ENCODE assay signal across 22 cellular contexts in genomic region chr3:816605-817004, GRCh38.
"Had no signal": no experiment of that assay in that cellular context is flagged by ENCODE, and none has a peak within 500 bp of the region (broad histone marks: within the 10 kb centered on the region; RNA-seq: fewer than 3 reads in every experiment).

No MANE protein-coding gene starts in this region.

- ATAC-seq: effector memory CD8-positive, alpha-beta T cell; esophagus mucosa; foreskin keratinocyte; gastrocnemius medialis; gastroesophageal sphincter; heart left ventricle; heart right ventricle had no signal

- H3K27ac ChIP-seq: colonic mucosa, dorsolateral prefrontal cortex, epithelial cell of prostate, esophagus muscularis mucosa, esophagus squamous epithelium, foreskin keratinocyte, gastrocnemius medialis, gastroesophageal sphincter, heart left ventricle, heart right ventricle had no signal

- H3K4me3 ChIP-seq: colonic mucosa, dorsolateral prefrontal cortex, esophagus muscularis mucosa, esophagus squamous epithelium, gastrocnemius medialis, gastroesophageal sphincter, heart left ventricle, heart right ventricle had no signal

- H3K27me3 Mint-ChIP-seq: dendritic cell treated with granulocyte-macrophage colony-stimulating factor and Interleukin-4, amounts not matched to agents 40 ng/mL and 50 ng/mL, for 4 days; effector memory CD8-positive, alpha-beta T cell had no signal

- H3K4me3 Mint-ChIP-seq: dendritic cell treated with granulocyte-macrophage colony-stimulating factor and Interleukin-4, amounts not matched to agents 40 ng/mL and 50 ng/mL, for 4 days; effector memory CD8-positive, alpha-beta T cell had no signal

- H3K9me3 ChIP-seq: colonic mucosa had no signal

- H3K36me3 ChIP-seq: colonic mucosa, esophagus muscularis mucosa, esophagus squamous epithelium, gastrocnemius medialis, gastroesophageal sphincter, heart left ventricle, heart right ventricle had no signal

- H3K27me3 ChIP-seq: colonic mucosa, dorsolateral prefrontal cortex, esophagus muscularis mucosa, esophagus squamous epithelium, foreskin keratinocyte, gastrocnemius medialis, gastroesophageal sphincter, heart left ventricle, heart right ventricle had no signal

- H3K27ac Mint-ChIP-seq: dendritic cell treated with granulocyte-macrophage colony-stimulating factor and Interleukin-4, amounts not matched to agents 40 ng/mL and 50 ng/mL, for 4 days; effector memory CD8-positive, alpha-beta T cell had no signal

- H3K4me1 ChIP-seq: colonic mucosa, esophagus muscularis mucosa, esophagus squamous epithelium, foreskin keratinocyte, gastrocnemius medialis, gastroesophageal sphincter, heart left ventricle, heart right ventricle had no signal

- DNase-seq: colonic mucosa; cortex of kidney; dorsolateral prefrontal cortex; effector CD4-positive, alpha-beta T cell; effector CD8-positive, alpha-beta T cell; effector memory CD4-positive, alpha-beta T cell; effector memory CD8-positive, alpha-beta T cell; erythroblast; esophagus squamous epithelium; foreskin fibroblast; foreskin keratinocyte; foreskin melanocyte; gastrocnemius medialis; glutamatergic neuron; head of caudate nucleus; heart left ventricle; heart right ventricle had no signal
